Comparison of ENCODE assay signal across 9 cellular contexts in genomic region chr19:17332677-17333581, GRCh38. TPM values are rescaled to one million over a fixed set of nuclear protein-coding genes. Genes with fewer than 3 reads are reported as not detected.
A peak's percentile ranks its signal among the peaks of the same experiment; 100 is the strongest.
DNase-seq lines count a peak whose midpoint lies in the region; ATAC-seq and FAIRE-seq lines count a peak whose summit lies in the region.
"Had no signal": no experiment of that assay in that cellular context is flagged by ENCODE, and none has a peak within 500 bp of the region (broad histone marks: within the 10 kb centered on the region; RNA-seq: fewer than 3 reads in every experiment).

No MANE protein-coding gene starts in this region.

- H3K27me3 ChIP-seq in effector memory CD4-positive, alpha-beta T cell (replicated peaks; ENCODE audit: control insufficient read depth, insufficient read depth, low read length, poor library complexity, severe bottlenecking), result no peaks in the 10 kb centered on the region
- H3K27me3 ChIP-seq: body of pancreas had no signal

- ATAC-seq in naive thymus-derived CD8-positive, alpha-beta T cell, result no peak
- no peak for ATAC-seq in HG03469 (IDR thresholded peaks at IDR 0.05; ENCODE audit: unreplicated experiment)
- ATAC-seq: body of pancreas had no signal

- H3K27ac Mint-ChIP-seq in naive thymus-derived CD8-positive, alpha-beta T cell, result peak overlapping the region in 3 of 10 donors; percentile 3 to 72 (median 6)

- POLR2A ChIA-PET in naive thymus-derived CD8-positive, alpha-beta T cell (lab: Charles Lee), result interaction anchor here (0.6 to 4.6 kb wide), 10 partner anchors 8 to 107 kb away, joined by 3 to 36 read pairs (median 4); partner anchors contain the start of genes BABAM1, DDA1, MRPL34 and OCEL1

- peak; percentile 84 for DNase-seq in A172 (ENCODE audit: low spot score)
- DNase-seq in Daoy (ENCODE audit: low read depth), result peak; percentile 54
- DNase-seq in NCI-H69 (lab: John Stamatoyannopoulos, UW), result peak; percentile 77
- DNase-seq in amniotic epithelial cell (ENCODE audit: low read depth), result peak; percentile 75
- DNase-seq in naive thymus-derived CD8-positive, alpha-beta T cell, result peak in 4 of 10 donors; percentile 24 to 40 (median 30)
- no peak for DNase-seq in urothelium cell line (ENCODE audit: low spot score)
- DNase-seq in effector memory CD4-positive, alpha-beta T cell, result no peak

- no peaks in the 10 kb centered on the region for H3K27me3 Mint-ChIP-seq in naive thymus-derived CD8-positive, alpha-beta T cell

- peak overlapping the region in 8 of 10 donors; percentile 31 to 70 (median 62) for H3K4me3 Mint-ChIP-seq in naive thymus-derived CD8-positive, alpha-beta T cell

- H3K9me3 Mint-ChIP-seq in naive thymus-derived CD8-positive, alpha-beta T cell, result no peaks in the 10 kb centered on the region

- no peaks in the 10 kb centered on the region for H3K36me3 ChIP-seq in effector memory CD4-positive, alpha-beta T cell (ENCODE audit: control insufficient read depth, insufficient read depth, low read length)

- H3K27ac ChIP-seq in effector memory CD4-positive, alpha-beta T cell (ENCODE audit: insufficient read depth, low read length, poor library complexity, severe bottlenecking), result no peak overlapping the region
- H3K27ac ChIP-seq: body of pancreas had no signal

- H3K36me3 Mint-ChIP-seq in naive thymus-derived CD8-positive, alpha-beta T cell, result no peaks in the 10 kb centered on the region

- FAIRE-seq in urothelium cell line (lab: Jason Lieb, UNC), result no peak

- no peak overlapping the region for H3K4me3 ChIP-seq in effector memory CD4-positive, alpha-beta T cell (ENCODE audit: insufficient read depth, low read depth, low read length, poor library complexity, severe bottlenecking)
- H3K4me3 ChIP-seq: body of pancreas had no signal

- H3K4me1 ChIP-seq in effector memory CD4-positive, alpha-beta T cell (ENCODE audit: control insufficient read depth, insufficient read depth, low read length, poor library complexity, severe bottlenecking), result peaks cover 37% of the 10 kb centered on the region

- peaks cover 14 to 55% (median 46%) of the 10 kb centered on the region in 4 donors for H3K4me1 Mint-ChIP-seq in naive thymus-derived CD8-positive, alpha-beta T cell

- no peaks in the 10 kb centered on the region for H3K9me3 ChIP-seq in effector memory CD4-positive, alpha-beta T cell (ENCODE audit: control insufficient read depth, low read length)
- H3K9me3 ChIP-seq: body of pancreas had no signal

RNA-seq across cellular contexts. Expression of gene ANO8, which starts 1.7 kb away (rescaled TPM):
- total RNA-seq in A172 (2014; rRNA removed; shearing (Covaris generic)), result 4.2 and 5.1 TPM in 2 replicates
- total RNA-seq in Daoy (2014; rRNA removed; shearing (Covaris generic)), result 2.5 TPM in 2 replicates
- 10 to 100 TPM; 15.7 to 18.4 TPM for total RNA-seq in naive thymus-derived CD8-positive, alpha-beta T cell
- polyA plus RNA-seq in naive thymus-derived CD8-positive, alpha-beta T cell, result under 1 TPM; 0.08 to 0.29 (median 0.20) TPM

RNA-seq across cellular contexts. Expression of gene GTPBP3, which starts 4.4 kb away (rescaled TPM):
- total RNA-seq in A172 (2014; rRNA removed; shearing (Covaris generic)), result 21.5 and 24.0 TPM in 2 replicates
- 42.5 and 43.1 TPM in 2 replicates for total RNA-seq in Daoy (2014; rRNA removed; shearing (Covaris generic))
- total RNA-seq in naive thymus-derived CD8-positive, alpha-beta T cell, result 10 to 100 TPM; 51.4 to 55.6 TPM
- polyA plus RNA-seq in naive thymus-derived CD8-positive, alpha-beta T cell, result 10 to 100 TPM in 2 of 3 donors, 1 to 10 TPM in 1; 6.6 to 13.6 (median 10.3) TPM

RNA-seq across cellular contexts. Expression of gene DDA1, which starts 23.6 kb away (rescaled TPM):
- 89.1 and 104 TPM in 2 replicates for total RNA-seq in A172 (2014; rRNA removed; shearing (Covaris generic))
- total RNA-seq in Daoy (2014; rRNA removed; shearing (Covaris generic)), result 50.1 and 63.0 TPM in 2 replicates
- total RNA-seq in naive thymus-derived CD8-positive, alpha-beta T cell, result 10 to 100 TPM; 31.2 to 32.2 TPM
- polyA plus RNA-seq in naive thymus-derived CD8-positive, alpha-beta T cell, result 10 to 100 TPM; 23.7 to 32.6 (median 23.9) TPM

RNA-seq across cellular contexts. Expression of gene MRPL34, which starts 27.3 kb away (rescaled TPM):
- total RNA-seq in A172 (2014; rRNA removed; shearing (Covaris generic)), result 79.1 and 183 TPM in 2 replicates
- 68.9 and 94.4 TPM in 2 replicates for total RNA-seq in Daoy (2014; rRNA removed; shearing (Covaris generic))
- total RNA-seq in naive thymus-derived CD8-positive, alpha-beta T cell, result 10 to 100 TPM; 69.3 to 71.1 TPM
- polyA plus RNA-seq in naive thymus-derived CD8-positive, alpha-beta T cell, result 100 to 1,000 TPM; 216 to 221 (median 221) TPM

RNA-seq across cellular contexts. Expression of gene ABHD8, which starts 29.7 kb away (rescaled TPM):
- 20.7 and 31.1 TPM in 2 replicates for total RNA-seq in A172 (2014; rRNA removed; shearing (Covaris generic))
- 7.6 and 11.6 TPM in 2 replicates for total RNA-seq in Daoy (2014; rRNA removed; shearing (Covaris generic))
- 10 to 100 TPM; 10.4 TPM for total RNA-seq in naive thymus-derived CD8-positive, alpha-beta T cell
- 1 to 10 TPM; 6.4 to 9.2 (median 9.0) TPM for polyA plus RNA-seq in naive thymus-derived CD8-positive, alpha-beta T cell

Comparison
In these comparisons a context has a peak if more than half of its experiments do, and no peak if none do; other contexts are left out.
1. DNase-seq: peak in A172 (single experiment), Daoy (single experiment), NCI-H69 (single experiment) and amniotic epithelial cell (single experiment); none in urothelium cell line (single experiment) and effector memory CD4-positive, alpha-beta T cell (0 of 3).